ENCODE assay signal across 8 cellular contexts in genomic region chr19:34135033-34135370, GRCh38. TPM values are rescaled to one million over a fixed set of nuclear protein-coding genes. Genes with fewer than 3 reads are reported as not detected.
DNase-seq lines count a peak whose midpoint lies in the region; ATAC-seq and TF ChIP-seq lines count a peak whose summit lies in the region.

No MANE protein-coding gene starts in this region.

- DNase-seq in breast epithelium (ENCODE audit: low spot score in 2 of 2), result no peak
- DNase-seq in NCI-H1105 treated with DMSO at 0.1 percent for 48 hours (lab: John Stamatoyannopoulos, UW), result no peak
- no peak for DNase-seq in NCI-H1092 (lab: John Stamatoyannopoulos, UW)

- H3K27me3 ChIP-seq in ACC112 (ENCODE audit: insufficient read depth, low read length) (no peaks in the 10 kb centered on the region), HUES6 (ENCODE audit: control insufficient read depth, insufficient read depth, low read length) (no peaks in the 10 kb centered on the region), breast epithelium (no peaks in the 10 kb centered on the region), mucosa of rectum (ENCODE audit: control insufficient read depth in 2 of 2, insufficient read depth in 2 of 2, low read length in 2 of 2) (no peaks in the 10 kb centered on the region)

- H3K9me3 ChIP-seq in HUES6 (ENCODE audit: control insufficient read depth, insufficient read depth, low read depth, low read length) (no peaks in the 10 kb centered on the region), breast epithelium (no peaks in the 10 kb centered on the region), mucosa of rectum (ENCODE audit: control insufficient read depth in 2 of 2, low read length in 2 of 2) (no peaks in the 10 kb centered on the region)

- H3K27ac ChIP-seq in ACC112 (ENCODE audit: low read depth, low read length), result peak overlapping the region; percentile 75
- H3K27ac ChIP-seq in HUES6 (ENCODE audit: low read depth, low read length), result no peak overlapping the region
- peak overlapping the region in 1 of 2 donors; percentile 85 for H3K27ac ChIP-seq in breast epithelium
- H3K27ac ChIP-seq in mucosa of rectum (ENCODE audit: low read depth in 2 of 2, low read length in 2 of 2), result peak overlapping the region in 1 of 2 donors; percentile 83

- ATAC-seq in GM18502 (IDR thresholded peaks at IDR 0.05; ENCODE audit: poor library complexity, unreplicated experiment) (no peak), HG03571 (IDR thresholded peaks at IDR 0.05; ENCODE audit: unreplicated experiment) (no peak)

- H3K36me3 ChIP-seq in ACC112 (ENCODE audit: insufficient read depth, low read length) (no peaks in the 10 kb centered on the region), HUES6 (ENCODE audit: control insufficient read depth, insufficient read depth, low read length) (no peaks in the 10 kb centered on the region), breast epithelium (no peaks in the 10 kb centered on the region), mucosa of rectum (ENCODE audit: control insufficient read depth in 2 of 2, insufficient read depth in 2 of 2, low read length in 2 of 2) (no peaks in the 10 kb centered on the region)

- no peak for TF ChIP-seq POLR2A in breast epithelium (IDR thresholded peaks at IDR 0.05)

- H3K9ac ChIP-seq in HUES6 (ENCODE audit: low read length), result peak overlapping the region; percentile 62
- H3K9ac ChIP-seq in mucosa of rectum (ENCODE audit: low read depth in 1 of 2, low read length in 2 of 2), result peak overlapping the region; percentile 74 to 78

- TF ChIP-seq CTCF in breast epithelium (IDR thresholded peaks at IDR 0.05), result no peak

- intact Hi-C loops in breast epithelium (cut with DNase I; ENCODE audit: low total_unique reads), result no loop called here

- H3K4me1 ChIP-seq in ACC112 (ENCODE audit: control insufficient read depth, insufficient read depth, low read length, unreplicated experiment) (no peaks in the 10 kb centered on the region), HUES6 (ENCODE audit: control insufficient read depth, insufficient read depth, low read length) (no peaks in the 10 kb centered on the region), breast epithelium (no peaks in the 10 kb centered on the region), mucosa of rectum (ENCODE audit: control insufficient read depth in 2 of 2, insufficient read depth in 2 of 2, low read length in 2 of 2) (peaks cover 2% of the 10 kb centered on the region in 2 donors)

- H3K79me2 ChIP-seq in ACC112 (ENCODE audit: control insufficient read depth, insufficient read depth, low read length, unreplicated experiment), result no peaks in the 10 kb centered on the region

- H2AFZ ChIP-seq in ACC112 (ENCODE audit: low read length, unreplicated experiment), result no peak overlapping the region

- H3K4me3 ChIP-seq in ACC112 (ENCODE audit: low read depth, low read length) (peak overlapping the region; percentile 79), HUES6 (ENCODE audit: low read depth, low read length) (peak overlapping the region; percentile 67), breast epithelium (peak overlapping the region; percentile 70 to 84 (median 82)), mucosa of rectum (ENCODE audit: low read length in 2 of 2) (peak overlapping the region; percentile 79 to 84)

RNA-seq across cellular contexts. Expression of gene LSM14A, which starts 37.3 kb away (rescaled TPM):
- total RNA-seq in breast epithelium, result 100 to 1,000 TPM; 106 to 129 (median 126) TPM
